Comparison of ENCODE assay signal across 21 cellular contexts in the genomic region with DNA sequence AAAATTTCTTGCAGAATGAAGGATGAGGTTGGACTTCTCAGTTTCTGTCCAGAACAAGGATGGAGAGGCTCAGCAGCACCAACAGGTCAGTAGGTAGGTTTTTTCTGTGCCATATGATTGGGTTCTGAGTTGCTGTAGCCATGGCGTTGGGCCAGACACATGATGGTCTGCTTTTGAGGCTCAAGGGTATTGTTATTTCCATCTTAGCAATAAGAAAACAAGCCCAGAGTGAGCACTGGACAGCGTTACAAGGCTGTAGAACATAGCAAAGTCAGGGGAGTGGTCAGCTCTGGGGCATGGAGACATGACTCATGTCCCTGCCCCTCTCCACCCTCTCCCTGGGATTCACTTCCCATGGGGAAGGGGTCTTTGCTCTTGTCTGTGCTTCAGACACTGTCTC.
DNase-seq lines count a peak whose midpoint lies in the region; ATAC-seq, FAIRE-seq and TF ChIP-seq lines count a peak whose summit lies in the region.
"Had no signal": no experiment of that assay in that cellular context is flagged by ENCODE, and none has a peak within 500 bp of the region (broad histone marks: within the 10 kb centered on the region; RNA-seq: fewer than 3 reads in every experiment).

No MANE protein-coding gene starts in this region.

- H3K27me3 ChIP-seq in PC-3 (ENCODE audit: low read length) (no peaks in the 10 kb centered on the region), K562 (ENCODE audit: control insufficient read depth in 2 of 2, insufficient read depth in 2 of 2, low read length in 2 of 2) (peaks cover 16 to 29% of the 10 kb centered on the region in 2 experiments), left lung (peaks cover 3 to 29% of the 10 kb centered on the region in 2 donors)

- H3K9ac ChIP-seq in PC-3 (ENCODE audit: low read length) (no peak overlapping the region), K562 (ENCODE audit: insufficient read depth in 1 of 2, low read depth in 2 of 2, low read length in 2 of 2) (no peak overlapping the region)

- H3K36me3 ChIP-seq in PC-3 (ENCODE audit: low read depth, low read length) = no peaks in the 10 kb centered on the region
- no peaks in the 10 kb centered on the region for H3K36me3 ChIP-seq in K562 (ENCODE audit: control insufficient read depth, insufficient read depth, low read length)
- H3K36me3 ChIP-seq in left lung = no peaks in the 10 kb centered on the region

- no peaks in the 10 kb centered on the region for H3F3A ChIP-seq in PC-3 (ENCODE audit: low read length, unreplicated experiment)

- POLR2A ChIA-PET in A549 (lab: Yijun Ruan, JAX) (no interaction called here), PC-3 (lab: Charles Lee; ENCODE audit: unreplicated experiment) (no interaction called here), K562 (lab: Yijun Ruan, JAX) (no interaction called here)

- ATAC-seq in A549 = peak; percentile 41 to 46; a peak in 4 of 6 replicates
- no peak for ATAC-seq in PC-3
- ATAC-seq in K562 = no peak
- peak; percentile 24 for ATAC-seq in left lung

- H3K9me3 ChIP-seq in A549 = no peaks in the 10 kb centered on the region
- H3K9me3 ChIP-seq in PC-3 (ENCODE audit: low read length) = no peaks in the 10 kb centered on the region
- no peaks in the 10 kb centered on the region for H3K9me3 ChIP-seq in K562 (replicated peaks; ENCODE audit: control insufficient read depth, insufficient read depth, low read depth, low read length)
- H3K9me3 ChIP-seq in left lung = no peaks in the 10 kb centered on the region
- H3K9me3 ChIP-seq: Caco-2 had no signal

- WGBS in A549 (ENCODE audit: missing lambda C conversion rate) = 64% methylated on average over 2 of the region's 2 CpGs
- 0% methylated on average over 2 of the region's 2 CpGs for WGBS in K562 (ENCODE audit: insufficient coverage, low coverage, missing lambda C conversion rate)

- H3K27ac ChIP-seq in A549 (no peak overlapping the region), PC-3 (ENCODE audit: low read length) (peak overlapping the region; percentile 46; the same call in 1 of the 2 replicates), K562 (ENCODE audit: extremely low read depth, low read depth, low read length) (no peak overlapping the region), left lung (no peak overlapping the region)

- no peaks in the 10 kb centered on the region for H3K9me1 ChIP-seq in K562 (ENCODE audit: control insufficient read depth, insufficient read depth, low read length)

- DNase-seq in A549 (ENCODE audit: low read depth in 1 of 2, low spot score in 1 of 2) (no peak), PC-3 (peak; percentile 6), K562 (ENCODE audit: extremely low read depth in 1 of 4, low spot score in 3 of 4) (no peak), left lung (no peak), activated gamma-delta T cell (lab: John Stamatoyannopoulos, UW) (no peak), DMS 273 (lab: John Stamatoyannopoulos, UW; ENCODE audit: unreplicated experiment) (no peak), erythroblast (lab: John Stamatoyannopoulos, UW) (no peak), LoVo (ENCODE audit: low spot score) (no peak)
- DNase-seq: Caco-2; CD4-positive, CD25-positive, alpha-beta regulatory T cell; DND-41; H7; Kasumi-1; MM.1S; NCI-H1048; NCI-H1417 treated with DMSO at 0.1 percent for 48 hours; NCI-H187; NCI-H446 treated with DMSO at 0.1 percent for 48 hours; NCI-H526 treated with DMSO at 0.1 percent for 48 hours; SHP77 treated with DMSO at 0.1 percent for 48 hours had no signal

- H3K9me2 ChIP-seq in PC-3 (replicated peaks; ENCODE audit: low read length) = no peaks in the 10 kb centered on the region

- TF ChIP-seq RAD21 in A549 (conservative IDR thresholded peaks at IDR 0.05 in 1 of 2, IDR thresholded peaks at IDR 0.05 in 1 of 2) (no peak), K562 (CRISPR knock-in tag; conservative IDR thresholded peaks at IDR 0.05 in 1 of 2, IDR thresholded peaks at IDR 0.05 in 1 of 2) (no peak)

- H2AFZ ChIP-seq in PC-3 (ENCODE audit: low read length) = no peak overlapping the region
- no peak overlapping the region for H2AFZ ChIP-seq in K562 (ENCODE audit: low read depth, low read length)

- H4K20me1 ChIP-seq in PC-3 (ENCODE audit: low read length) = no peaks in the 10 kb centered on the region
- no peaks in the 10 kb centered on the region; the same call in none of the 2 replicates for H4K20me1 ChIP-seq in K562 (replicated peaks; ENCODE audit: control insufficient read depth, insufficient read depth, low read length)

- CTCF ChIA-PET in A549 (lab: Yijun Ruan, JAX) (no interaction called here), PC-3 (lab: Charles Lee) (no interaction called here), K562 (lab: Yijun Ruan, JAX; ENCODE audit: low intra/inter-chr PET ratio) (no interaction called here)

- BruUV-seq in PC-3 (replicated peaks; lab: Mats Ljungman, UMichigan) (no TSS peak), K562 (replicated peaks; lab: Mats Ljungman, UMichigan) (no TSS peak)

- in situ Hi-C loops in K562 (cut with MboI) = no loop called here

- 0 out of 3 replicates have a peak overlapping the region, but pooled peaks have one; percentile 11 for H3K4me2 ChIP-seq in A549
- peak overlapping the region; percentile 57 for H3K4me2 ChIP-seq in PC-3 (ENCODE audit: low read length)
- no peak overlapping the region for H3K4me2 ChIP-seq in K562 (ENCODE audit: insufficient read depth, low read length)

- H3K4me3 ChIP-seq in A549 = no peak overlapping the region
- no peak overlapping the region for H3K4me3 ChIP-seq in PC-3 (ENCODE audit: low read length)
- H3K4me3 ChIP-seq in K562 = no peak overlapping the region
- H3K4me3 ChIP-seq in left lung = no peak overlapping the region
- H3K4me3 ChIP-seq: GM12878 had no signal

- no peaks in the 10 kb centered on the region for H3K79me2 ChIP-seq in PC-3 (ENCODE audit: low read length)
- no peaks in the 10 kb centered on the region for H3K79me2 ChIP-seq in K562 (ENCODE audit: control insufficient read depth, insufficient read depth, low read length)

- TF ChIP-seq POLR2A in A549 (IDR thresholded peaks at IDR 0.05; ENCODE audit: low read length) (no peak), K562 (conservative IDR thresholded peaks at IDR 0.05) (no peak), erythroblast (IDR thresholded peaks at IDR 0.05; ENCODE audit: low read length) (no peak)

- no peak for TF ChIP-seq CTCF in A549 (IDR thresholded peaks at IDR 0.05)
- no peak for TF ChIP-seq CTCF in PC-3 (conservative IDR thresholded peaks at IDR 0.05; ENCODE audit: low read depth, low read length)
- no peak for TF ChIP-seq CTCF in K562 (IDR thresholded peaks at IDR 0.05 in 2 of 3, conservative IDR thresholded peaks at IDR 0.05 in 1 of 3; ENCODE audit: insufficient read depth in 2 of 3, low read depth in 1 of 3, low read length in 3 of 3)
- no peak for TF ChIP-seq CTCF in left lung (IDR thresholded peaks at IDR 0.05)

- intact Hi-C loops in PC-3 (cut with micrococcal nuclease) = loop anchor here (2.0 kb wide), 1 partner anchor 29 kb away; no protein-coding TSS in a partner anchor
- intact Hi-C loops in K562 (cut with micrococcal nuclease) = no loop called here
- intact Hi-C loops in left lung (cut with DNase I) = no loop called here

- FAIRE-seq in A549 (lab: Jason Lieb, UNC) (no peak), K562 (lab: Jason Lieb, UNC) (peak; percentile 44)
- FAIRE-seq: GM12878 had no signal

- TF ChIP-seq EP300 in A549 (IDR thresholded peaks at IDR 0.05) = no peak
- no peak for TF ChIP-seq EP300 in K562 (IDR thresholded peaks at IDR 0.05; ENCODE audit: low read length)

- H3K4me1 ChIP-seq in A549 (peaks cover 36% of the 10 kb centered on the region), PC-3 (ENCODE audit: insufficient read depth, low read length) (peaks cover 22% of the 10 kb centered on the region), K562 (replicated peaks in 1 of 2; ENCODE audit: control insufficient read depth in 2 of 2, insufficient read depth in 2 of 2, low read length in 2 of 2) (no peaks in the 10 kb centered on the region), left lung (peaks cover 0 to 3% of the 10 kb centered on the region in 2 donors)

TF ChIP-seq in A549, 52 proteins besides CTCF, POLR2A, EP300 and RAD21:
- TF ChIP-seq HOXB13 (CRISPR knock-in tag; IDR thresholded peaks at IDR 0.05; ENCODE audit: low read depth) = no peak
- no peak for TF ChIP-seq RCOR1 (IDR thresholded peaks at IDR 0.05; ENCODE audit: low read depth, low read length)
- no peak for TF ChIP-seq CHD4 (IDR thresholded peaks at IDR 0.05; ENCODE audit: borderline replicate concordance)
- TF ChIP-seq SMC3 (IDR thresholded peaks at IDR 0.05) = no peak
- TF ChIP-seq HOXB5 (CRISPR knock-in tag; IDR thresholded peaks at IDR 0.05) = no peak
- TF ChIP-seq TFCP2L1 (CRISPR knock-in tag; IDR thresholded peaks at IDR 0.05) = no peak
- TF ChIP-seq ESRRA (IDR thresholded peaks at IDR 0.05; ENCODE audit: borderline replicate concordance, low read length) = no peak
- no peak for TF ChIP-seq CBX2 (IDR thresholded peaks at IDR 0.05; ENCODE audit: borderline replicate concordance, low read depth)
- no peak for TF ChIP-seq RFX5 (IDR thresholded peaks at IDR 0.05)
- TF ChIP-seq KDM5A (IDR thresholded peaks at IDR 0.05) = no peak
- TF ChIP-seq ZC3H11A (IDR thresholded peaks at IDR 0.05) = no peak
- no peak for TF ChIP-seq MAFK (IDR thresholded peaks at IDR 0.05; ENCODE audit: partially characterized antibody)
- TF ChIP-seq MAZ (IDR thresholded peaks at IDR 0.05; ENCODE audit: borderline replicate concordance, low read depth, low read length) = no peak

TF ChIP-seq in K562, 482 proteins besides CTCF, POLR2A, EP300 and RAD21:
- TF ChIP-seq PURB (CRISPR knock-in tag; IDR thresholded peaks at IDR 0.05; ENCODE audit: low read depth) (no peak), CHD4 (IDR thresholded peaks at IDR 0.05; ENCODE audit: insufficient read depth, insufficient replicate concordance, low read depth, low read length, poor library complexity, severe bottlenecking) (no peak), ZEB2 (IDR thresholded peaks at IDR 0.05) (no peak), ZNF668 (CRISPR knock-in tag; IDR thresholded peaks at IDR 0.05) (no peak)

Comparison
In these comparisons a context has a peak if more than half of its experiments do, and no peak if none do; other contexts are left out.
1. ATAC-seq: peak in A549 (2 of 2) and left lung (single experiment); none in PC-3 (single experiment) and K562 (single experiment).